Comparison of ENCODE assay signal across 9 cellular contexts in genomic region chr22:44753189-44754042, GRCh38. TPM values are rescaled to one million over a fixed set of nuclear protein-coding genes. Genes with fewer than 3 reads are reported as not detected.
DNase-seq lines count a peak whose midpoint lies in the region; ATAC-seq lines count a peak whose summit lies in the region.
"Had no signal": no experiment of that assay in that cellular context is flagged by ENCODE, and none has a peak within 500 bp of the region (broad histone marks: within the 10 kb centered on the region; RNA-seq: fewer than 3 reads in every experiment).

No MANE protein-coding gene starts in this region.

- no peak overlapping the region for H3K27ac Mint-ChIP-seq in stimulated activated naive CD8-positive, alpha-beta T cell treated with anti-CD3 and anti-CD28 coated beads, Interleukin-15, Interleukin-2, amounts not matched to agents 100 ng/mL and 50 ng/mL, for 24 hours
- H3K27ac Mint-ChIP-seq in memory B cell, result no peak overlapping the region

- DNase-seq in stimulated activated naive CD8-positive, alpha-beta T cell treated with anti-CD3 and anti-CD28 coated beads, Interleukin-15, Interleukin-2, amounts not matched to agents 100 U/mL and 50 U/mL, for 24 hours, result no peak
- peak; percentile 20 for DNase-seq in dermis blood vessel endothelial cell
- DNase-seq in memory B cell (ENCODE audit: low spot score in 2 of 2), result no peak
- no peak for DNase-seq in NOMO-1 (lab: John Stamatoyannopoulos, UW; ENCODE audit: unreplicated experiment in 2 of 2)
- DNase-seq in SIG-M5 (lab: John Stamatoyannopoulos, UW), result no peak
- DNase-seq: NCI-H1417 treated with DMSO at 0.1 percent for 48 hours had no signal

- H3K27me3 Mint-ChIP-seq in stimulated activated naive CD8-positive, alpha-beta T cell treated with anti-CD3 and anti-CD28 coated beads, Interleukin-15, Interleukin-2, amounts not matched to agents 100 ng/mL and 50 ng/mL, for 24 hours, result peaks cover 44% of the 10 kb centered on the region
- H3K27me3 Mint-ChIP-seq in memory B cell, result peaks cover 23% of the 10 kb centered on the region

- H3K4me3 Mint-ChIP-seq in stimulated activated naive CD8-positive, alpha-beta T cell treated with anti-CD3 and anti-CD28 coated beads, Interleukin-15, Interleukin-2, amounts not matched to agents 100 ng/mL and 50 ng/mL, for 24 hours, result peak overlapping the region; percentile 56
- H3K4me3 Mint-ChIP-seq in memory B cell, result peak overlapping the region; percentile 71

- no peak for ATAC-seq in stimulated activated naive CD8-positive, alpha-beta T cell treated with anti-CD3 and anti-CD28 coated beads, Interleukin-15, Interleukin-2, amounts not matched to agents 100 U/mL and 50 U/mL, for 24 hours
- no peak for ATAC-seq in memory B cell (ENCODE audit: low read depth)
- ATAC-seq in HG03432 (IDR thresholded peaks at IDR 0.05; ENCODE audit: unreplicated experiment), result no peak
- no peak for ATAC-seq in GM19455 (IDR thresholded peaks at IDR 0.05; ENCODE audit: unreplicated experiment)

- H3K9me3 Mint-ChIP-seq in stimulated activated naive CD8-positive, alpha-beta T cell treated with anti-CD3 and anti-CD28 coated beads, Interleukin-15, Interleukin-2, amounts not matched to agents 100 ng/mL and 50 ng/mL, for 24 hours, result no peaks in the 10 kb centered on the region
- no peaks in the 10 kb centered on the region for H3K9me3 Mint-ChIP-seq in memory B cell

- no peaks in the 10 kb centered on the region for H3K36me3 Mint-ChIP-seq in stimulated activated naive CD8-positive, alpha-beta T cell treated with anti-CD3 and anti-CD28 coated beads, Interleukin-15, Interleukin-2, amounts not matched to agents 100 ng/mL and 50 ng/mL, for 24 hours (ENCODE audit: low read depth)
- H3K36me3 Mint-ChIP-seq in memory B cell, result no peaks in the 10 kb centered on the region

- peaks cover 6% of the 10 kb centered on the region for H3K4me1 Mint-ChIP-seq in stimulated activated naive CD8-positive, alpha-beta T cell treated with anti-CD3 and anti-CD28 coated beads, Interleukin-15, Interleukin-2, amounts not matched to agents 100 ng/mL and 50 ng/mL, for 24 hours (ENCODE audit: low read depth)
- H3K4me1 Mint-ChIP-seq in memory B cell, result no peaks in the 10 kb centered on the region

RNA-seq across cellular contexts. Expression of gene ARHGAP8, which starts 1.0 kb away (rescaled TPM):
- total RNA-seq in dermis blood vessel endothelial cell, result 0.09 TPM in 1 of 2 replicates, not detected in the other

RNA-seq across cellular contexts. Expression of gene PRR5, which starts 51.4 kb away (rescaled TPM):
- 12.4 and 13.6 TPM in 2 replicates for total RNA-seq in dermis blood vessel endothelial cell
